ENCODE assay signal across 34 cellular contexts in genomic region chr7:104801022-104801421, GRCh38.
"Had no signal": no experiment of that assay in that cellular context is flagged by ENCODE, and none has a peak within 500 bp of the region (broad histone marks: within the 10 kb centered on the region; RNA-seq: fewer than 3 reads in every experiment).

No MANE protein-coding gene starts in this region.

- H3K4me3 ChIP-seq: MG63 had no signal

- DNase-seq: Karpas-422, Kasumi-1, MG63, MM.1S, MV-4-11, NCI-H1048, NCI-H1092, NCI-H1092 treated with DMSO at 0.1 percent for 48 hours, NCI-H1105, NCI-H1105 treated with DMSO at 0.1 percent for 48 hours, NCI-H1417, NCI-H1417 treated with DMSO at 0.1 percent for 48 hours, NCI-H1436, NCI-H1436 treated with DMSO at 0.1 percent for 48 hours, NCI-H146, NCI-H1694, NCI-H1694 treated with DMSO at 0.1 percent for 48 hours, NCI-H187, NCI-H187 treated with DMSO at 0.1 percent for 48 hours, NCI-H1930, NCI-H2029, NCI-H2029 treated with DMSO at 0.1 percent for 48 hours, NCI-H2081, NCI-H2081 treated with DMSO at 0.1 percent for 48 hours, NCI-H2107, NCI-H2171, NCI-H2171 treated with DMSO at 0.1 percent for 48 hours, NCI-H2227 treated with DMSO at 0.1 percent for 48 hours, NCI-H226, NCI-H345, NCI-H446, NCI-H446 treated with DMSO at 0.1 percent for 48 hours, NCI-H510A, NCI-H510A treated with DMSO at 0.1 percent for 48 hours had no signal

- H3K36me3 ChIP-seq: MG63 had no signal

- H3K27me3 ChIP-seq: MG63 had no signal

- H3K9me3 ChIP-seq: MG63 had no signal
